12 cellular contexts compared by ENCODE assay signal in genomic region chrX:114626323-114626722, GRCh38. TPM values are rescaled to one million over a fixed set of nuclear protein-coding genes. Genes with fewer than 3 reads are reported as not detected.
DNase-seq lines count a peak whose midpoint lies in the region; ATAC-seq, FAIRE-seq and TF ChIP-seq lines count a peak whose summit lies in the region.
"Had no signal": no experiment of that assay in that cellular context is flagged by ENCODE, and none has a peak within 500 bp of the region (broad histone marks: within the 10 kb centered on the region; RNA-seq: fewer than 3 reads in every experiment).

No MANE protein-coding gene starts in this region.

- no TSS peak for BruUV-seq in HepG2 (replicated peaks; lab: Mats Ljungman, UMichigan)

- ATAC-seq in HepG2 (no peak), GM21723 (IDR thresholded peaks at IDR 0.05; ENCODE audit: unreplicated experiment) (no peak)
- ATAC-seq in activated CD8-positive, alpha-beta memory T cell treated with anti-CD3 and anti-CD28 coated beads, Interleukin-2, amount 10 ng/mL, durations not matched to agents 7 days and 5 days: no peak
- ATAC-seq: stimulated activated memory B cell treated with anti-CD40 and anti-IgM and Interleukin-4, amounts not matched to agents 10 μg/mL and 1 μg/mL and 100 μg/mL, for 72 hours had no signal

- no peak for TF ChIP-seq EP300 in HepG2 (IDR thresholded peaks at IDR 0.05; ENCODE audit: low read depth in 2 of 2, low read length in 2 of 2)
- TF ChIP-seq EP300 in HepG2 (CRISPR knock-in tag; IDR thresholded peaks at IDR 0.05; ENCODE audit: borderline replicate concordance): no peak

- H3K79me2 ChIP-seq in HepG2 (ENCODE audit: insufficient read depth, low read length): no peaks in the 10 kb centered on the region

- in situ Hi-C loops in HepG2 (cut with HindIII; ENCODE audit: extremely low pct_ligation_motif_present, low pct_unique_long_range_greater_than_20kb): no loop called here

- H3K4me3 ChIP-seq in HEK293 (ENCODE audit: low read depth, low read length): no peak overlapping the region
- no peak overlapping the region for H3K4me3 ChIP-seq in adrenal gland
- no peak overlapping the region for H3K4me3 ChIP-seq in HepG2 (replicated peaks in 1 of 3; ENCODE audit: insufficient read depth in 1 of 3, low read depth in 2 of 3, low read length in 3 of 3)

- no peak for TF ChIP-seq CTCF in HEK293 (tag by site-specific recombination; IDR thresholded peaks at IDR 0.05)
- TF ChIP-seq CTCF in adrenal gland (IDR thresholded peaks at IDR 0.05): peak in 4 of 6 experiments; percentile 7 to 43 (median 28)
- TF ChIP-seq CTCF in HepG2 (CRISPR knock-in tag; IDR thresholded peaks at IDR 0.05): peak; percentile 33

- H3K9ac ChIP-seq in HepG2 (ENCODE audit: insufficient read depth, low read depth, low read length): no peak overlapping the region

- DNase-seq in D341Med (ENCODE audit: low spot score) (peak; percentile 9), adrenal gland (peak in 2 of 7 donors; percentile 13 to 46), HepG2 (ENCODE audit: low spot score) (peak; percentile 0), AML-193 (lab: John Stamatoyannopoulos, UW) (no peak)
- DNase-seq in stimulated activated CD4-positive, alpha-beta T cell treated with anti-CD3 and anti-CD28 coated beads, Interleukin-4, amount 100 ng/mL, for 24 hours: no peak
- DNase-seq in activated CD8-positive, alpha-beta memory T cell treated with anti-CD3 and anti-CD28 coated beads, Interleukin-2, amount 10 ng/mL, durations not matched to agents 7 days and 5 days: no peak

- POLR2A ChIA-PET in HEK293 (lab: Yijun Ruan, JAX) (interaction anchor here (1.2 kb wide), 1 partner anchor 333 kb away, joined by 4 read pairs; no protein-coding TSS in a partner anchor), HepG2 (lab: Yijun Ruan, JAX) (no interaction called here)

- CTCF ChIA-PET in HEK293 (lab: Yijun Ruan, JAX) (interaction anchor here (0.6 to 3.9 kb wide), 9 partner anchors 10 to 1497 kb away, joined by 3 to 28 read pairs (median 4); no protein-coding TSS in a partner anchor), HepG2 (lab: Yijun Ruan, JAX; ENCODE audit: low intra/inter-chr PET ratio, low total read pairs) (no interaction called here)
- CTCF ChIA-PET in activated CD8-positive, alpha-beta memory T cell treated with anti-CD3 and anti-CD28 coated beads, Interleukin-2, amount 10 ng/mL, durations not matched to agents 7 days and 5 days (lab: Charles Lee): no interaction called here

- TF ChIP-seq RAD21 in HepG2 (CRISPR knock-in tag; IDR thresholded peaks at IDR 0.05): no peak

- no peak overlapping the region for H3K27ac Mint-ChIP-seq in activated CD8-positive, alpha-beta memory T cell treated with anti-CD3 and anti-CD28 coated beads, Interleukin-2, amount 10 ng/mL, durations not matched to agents 7 days and 5 days
- H3K27ac Mint-ChIP-seq: stimulated activated memory B cell treated with anti-CD40 and anti-IgM and Interleukin-4, amounts not matched to agents 10 μg/mL and 1 μg/mL and 100 μg/mL, for 72 hours; T-helper 2 cell treated with Interferon-gamma antibody and Interleukin-4, amounts not matched to agents 5 μg/mL and 100 μg/mL, for 36 hours had no signal

- H3K36me3 Mint-ChIP-seq in activated CD8-positive, alpha-beta memory T cell treated with anti-CD3 and anti-CD28 coated beads, Interleukin-2, amount 10 ng/mL, durations not matched to agents 7 days and 5 days: no peaks in the 10 kb centered on the region
- H3K36me3 Mint-ChIP-seq: stimulated activated memory B cell treated with anti-CD40 and anti-IgM and Interleukin-4, amounts not matched to agents 10 μg/mL and 1 μg/mL and 100 μg/mL, for 72 hours had no signal

- H3K9me3 Mint-ChIP-seq in activated CD8-positive, alpha-beta memory T cell treated with anti-CD3 and anti-CD28 coated beads, Interleukin-2, amount 10 ng/mL, durations not matched to agents 7 days and 5 days (ENCODE audit: low read depth): peaks cover 3% of the 10 kb centered on the region
- H3K9me3 Mint-ChIP-seq: stimulated activated memory B cell treated with anti-CD40 and anti-IgM and Interleukin-4, amounts not matched to agents 10 μg/mL and 1 μg/mL and 100 μg/mL, for 72 hours; T-helper 2 cell treated with Interferon-gamma antibody and Interleukin-4, amounts not matched to agents 5 μg/mL and 100 μg/mL, for 36 hours had no signal

- H3K9me3 ChIP-seq in HEK293 (ENCODE audit: control insufficient read depth, insufficient read depth, low read depth, low read length): no peaks in the 10 kb centered on the region
- H3K9me3 ChIP-seq in adrenal gland (replicated peaks in 1 of 3): no peaks in the 10 kb centered on the region
- H3K9me3 ChIP-seq in HepG2 (ENCODE audit: low read length): no peaks in the 10 kb centered on the region
- H3K9me3 ChIP-seq: neutrophil had no signal

- peaks cover 22% of the 10 kb centered on the region for H3K27me3 ChIP-seq in adrenal gland
- H3K27me3 ChIP-seq in HepG2 (ENCODE audit: control insufficient read depth in 1 of 2, insufficient read depth in 2 of 2, low read length in 2 of 2): no peaks in the 10 kb centered on the region
- H3K27me3 ChIP-seq: neutrophil had no signal

- no peaks in the 10 kb centered on the region for H3K27me3 Mint-ChIP-seq in activated CD8-positive, alpha-beta memory T cell treated with anti-CD3 and anti-CD28 coated beads, Interleukin-2, amount 10 ng/mL, durations not matched to agents 7 days and 5 days
- H3K27me3 Mint-ChIP-seq: stimulated activated memory B cell treated with anti-CD40 and anti-IgM and Interleukin-4, amounts not matched to agents 10 μg/mL and 1 μg/mL and 100 μg/mL, for 72 hours had no signal

- no peaks in the 10 kb centered on the region for H3K36me3 ChIP-seq in HEK293 (ENCODE audit: control insufficient read depth in 2 of 2, insufficient read depth in 1 of 2, low read length in 2 of 2)
- H3K36me3 ChIP-seq in adrenal gland (replicated peaks in 1 of 2): no peaks in the 10 kb centered on the region
- H3K36me3 ChIP-seq in HepG2 (replicated peaks in 1 of 2; ENCODE audit: control insufficient read depth in 1 of 2, insufficient read depth in 2 of 2, low read length in 2 of 2): no peaks in the 10 kb centered on the region
- H3K36me3 ChIP-seq: neutrophil had no signal

- no peak overlapping the region for H3K4me2 ChIP-seq in HepG2 (ENCODE audit: low read depth, low read length)

- H3K4me3 Mint-ChIP-seq in activated CD8-positive, alpha-beta memory T cell treated with anti-CD3 and anti-CD28 coated beads, Interleukin-2, amount 10 ng/mL, durations not matched to agents 7 days and 5 days: no peak overlapping the region
- H3K4me3 Mint-ChIP-seq: stimulated activated memory B cell treated with anti-CD40 and anti-IgM and Interleukin-4, amounts not matched to agents 10 μg/mL and 1 μg/mL and 100 μg/mL, for 72 hours; T-helper 2 cell treated with Interferon-gamma antibody and Interleukin-4, amounts not matched to agents 5 μg/mL and 100 μg/mL, for 36 hours had no signal

- TF ChIP-seq POLR2A in adrenal gland (IDR thresholded peaks at IDR 0.05) (no peak), HepG2 (IDR thresholded peaks at IDR 0.05; ENCODE audit: insufficient read depth in 1 of 2, low read depth in 2 of 2, low read length in 2 of 2) (no peak)

- FAIRE-seq in HepG2 (lab: Jason Lieb, UNC): peak; percentile 65

- intact Hi-C loops in adrenal gland (cut with DNase I) (no loop called here), HepG2 (cut with micrococcal nuclease; ENCODE audit: unreplicated experiment) (no loop called here)

- H3K4me1 Mint-ChIP-seq in activated CD8-positive, alpha-beta memory T cell treated with anti-CD3 and anti-CD28 coated beads, Interleukin-2, amount 10 ng/mL, durations not matched to agents 7 days and 5 days: no peaks in the 10 kb centered on the region
- H3K4me1 Mint-ChIP-seq: stimulated activated memory B cell treated with anti-CD40 and anti-IgM and Interleukin-4, amounts not matched to agents 10 μg/mL and 1 μg/mL and 100 μg/mL, for 72 hours had no signal

- no peaks in the 10 kb centered on the region for H3K4me1 ChIP-seq in HEK293 (ENCODE audit: control insufficient read depth, insufficient read depth, low read length)
- H3K4me1 ChIP-seq in adrenal gland (replicated peaks in 1 of 2): no peaks in the 10 kb centered on the region
- H3K4me1 ChIP-seq in HepG2 (ENCODE audit: insufficient read depth, low read length): no peaks in the 10 kb centered on the region

- H3K27ac ChIP-seq in HEK293 (ENCODE audit: extremely low read depth, low read depth, low read length) (no peak overlapping the region), adrenal gland (no peak overlapping the region), HepG2 (ENCODE audit: extremely low read length, insufficient read depth, low read length) (no peak overlapping the region)
- H3K27ac ChIP-seq: HL-60, neutrophil had no signal

- H2AFZ ChIP-seq in HepG2 (ENCODE audit: low read length): no peak overlapping the region

- H4K20me1 ChIP-seq in HepG2 (ENCODE audit: insufficient read depth, low read length): no peaks in the 10 kb centered on the region

TF ChIP-seq in HepG2, 621 proteins besides CTCF, POLR2A, EP300 and RAD21 (continues in another document):
- no peak for TF ChIP-seq SATB2 (CRISPR knock-in tag; IDR thresholded peaks at IDR 0.05)
- no peak for TF ChIP-seq CBX5 (CRISPR knock-in tag; IDR thresholded peaks at IDR 0.05; ENCODE audit: borderline replicate concordance)

RNA-seq across cellular contexts. Expression of gene HTR2C, which starts 42.4 kb away (rescaled TPM):
- total RNA-seq in adrenal gland (not detected), HepG2 (2016; rRNA removed; fragmentation: Illumina TruSeq; extraction: Trizol) (not detected in 2 replicates)
- polyA plus RNA-seq in adrenal gland (not detected), HepG2 (2011; rRNA removed) (0.01 TPM in 1 of 2 replicates, not detected in the other)
- total RNA-seq in HepG2 (2016; cell fraction: cytosol; rRNA removed; fragmentation: Illumina TruSeq; extraction: Trizol; ENCODE audit: low read depth): not detected in 2 replicates
- total RNA-seq in HepG2 (2016; cell fraction: insoluble cytoplasmic fraction; rRNA removed; fragmentation: Illumina TruSeq; extraction: Trizol): not detected in 2 replicates
- not detected in 2 replicates for total RNA-seq in HepG2 (2016; cell fraction: membrane; rRNA removed; fragmentation: Illumina TruSeq; extraction: Trizol)
- not detected in 2 replicates for total RNA-seq in HepG2 (2016; cell fraction: nucleus; rRNA removed; fragmentation: Illumina TruSeq; extraction: Trizol)
- not detected in 2 replicates for polyA plus RNA-seq in HepG2 (2011; cell fraction: cytosol; rRNA removed)
- polyA plus RNA-seq in HepG2 (2011; cell fraction: nucleus; rRNA removed): not detected in 2 replicates
- not detected in 2 replicates for polyA plus RNA-seq in HepG2 (2012)
- polyA plus RNA-seq in HepG2 (2016; cell fraction: cytosol; fragmentation: Illumina TruSeq; extraction: Trizol; ENCODE audit: low read depth): not detected in 2 replicates
- polyA plus RNA-seq in HepG2 (2016; cell fraction: insoluble cytoplasmic fraction; fragmentation: Illumina TruSeq; extraction: Trizol; ENCODE audit: low read depth): not detected in 2 replicates
- not detected in 2 replicates for polyA plus RNA-seq in HepG2 (2016; cell fraction: membrane; fragmentation: Illumina TruSeq; extraction: Trizol; ENCODE audit: low read depth)
- polyA plus RNA-seq in HepG2 (2016; cell fraction: nucleus; fragmentation: Illumina TruSeq; extraction: Trizol; ENCODE audit: insufficient read depth, low read depth): not detected in 2 replicates
- not detected in 2 replicates for polyA minus RNA-seq in HepG2 (2011; rRNA and poly(A)+ RNA removed; ENCODE audit: low replicate concordance)
- not detected in 2 replicates for polyA minus RNA-seq in HepG2 (2011; cell fraction: cytosol; rRNA and poly(A)+ RNA removed)
- not detected in 2 replicates for polyA minus RNA-seq in HepG2 (2011; cell fraction: nucleus; rRNA and poly(A)+ RNA removed)
- not detected for total RNA-seq in activated CD8-positive, alpha-beta memory T cell treated with anti-CD3 and anti-CD28 coated beads, Interleukin-2, amount 10 ng/mL, durations not matched to agents 7 days and 5 days

Comparison
In these comparisons a context has a peak if more than half of its experiments do, and no peak if none do; other contexts are left out.
1. DNase-seq: peak in D341Med (single experiment) and HepG2 (single experiment); none in AML-193 (0 of 2), stimulated activated CD4-positive, alpha-beta T cell treated with anti-CD3 and anti-CD28 coated beads, Interleukin-4, amount 100 ng/mL, for 24 hours (single experiment) and activated CD8-positive, alpha-beta memory T cell treated with anti-CD3 and anti-CD28 coated beads, Interleukin-2, amount 10 ng/mL, durations not matched to agents 7 days and 5 days (single experiment).